Comparison of ENCODE assay signal across 8 cellular contexts in the genomic region with DNA sequence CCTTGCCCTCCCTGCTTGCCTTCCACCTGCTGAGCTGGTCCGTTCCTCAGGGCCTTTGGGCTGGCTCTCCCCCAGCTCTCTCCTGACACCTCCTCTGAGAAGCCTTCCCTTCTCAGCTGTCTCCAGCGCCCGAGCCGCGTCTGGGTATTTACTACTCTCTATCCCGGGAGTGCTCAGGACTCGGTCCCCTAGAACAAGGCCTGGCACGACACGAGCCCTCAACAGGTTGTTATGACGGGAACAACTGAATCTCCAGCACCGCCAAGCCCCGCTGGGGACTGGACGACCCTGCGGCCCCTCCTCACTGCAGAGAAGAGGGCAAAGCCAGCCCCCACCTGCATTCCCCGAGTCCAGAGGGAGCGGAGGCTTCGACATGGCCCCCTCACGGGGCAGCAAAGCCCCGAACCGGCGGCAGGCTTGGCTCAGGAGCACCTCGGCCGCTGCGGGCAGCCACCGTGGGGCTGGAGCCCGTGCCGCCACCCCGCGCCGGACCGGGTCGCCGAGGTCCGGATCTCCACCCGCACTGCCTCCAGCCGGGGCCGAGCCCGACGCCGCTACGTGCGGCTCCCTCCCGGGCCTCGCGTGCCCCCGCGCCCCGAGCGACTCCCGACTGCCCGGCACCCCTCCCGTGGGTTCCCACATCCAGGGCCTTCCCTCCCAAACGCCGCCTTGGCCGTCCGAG. TPM values are rescaled to one million over a fixed set of nuclear protein-coding genes. Genes with fewer than 3 reads are reported as not detected.
DNase-seq lines count a peak whose midpoint lies in the region; ATAC-seq, FAIRE-seq and TF ChIP-seq lines count a peak whose summit lies in the region.

No MANE protein-coding gene starts in this region.

- POLR2A ChIA-PET in CD4-positive, alpha-beta T cell (lab: Charles Lee), result interaction anchor here (1.1 to 3.2 kb wide), 5 partner anchors 9 to 83 kb away, joined by 3 to 18 read pairs (median 10); a partner anchor contains a TSS
- POLR2A ChIA-PET in HepG2 (lab: Yijun Ruan, JAX), result interaction anchor here (1.4 kb wide), 1 partner anchor 8 kb away, joined by 15 read pairs; a partner anchor contains a TSS

- peak overlapping the region; percentile 91 for H3K4me2 ChIP-seq in HepG2 (ENCODE audit: low read depth, low read length)

- H3K27ac Mint-ChIP-seq in CD4-positive, alpha-beta T cell, result peak overlapping the region; percentile 77

- peaks cover 24% of the 10 kb centered on the region for H3K79me2 ChIP-seq in HepG2 (ENCODE audit: insufficient read depth, low read length)

- peaks cover 18% of the 10 kb centered on the region; the same call in 1 of the 2 replicates for H4K20me1 ChIP-seq in HepG2 (ENCODE audit: insufficient read depth, low read length)

- WGBS in HepG2 (ENCODE audit: low lambda C conversion rate), result 0% methylated on average over 7 of the region's 56 CpGs

- H3K9me3 ChIP-seq in CD4-positive, alpha-beta T cell (ENCODE audit: control insufficient read depth, low read length), result no peaks in the 10 kb centered on the region
- H3K9me3 ChIP-seq in HepG2 (ENCODE audit: low read length) (no peaks in the 10 kb centered on the region), subcutaneous abdominal adipose tissue (ENCODE audit: control insufficient read depth in 5 of 5, low read length in 5 of 5) (no peaks in the 10 kb centered on the region)

- H3K4me1 Mint-ChIP-seq in CD4-positive, alpha-beta T cell (ENCODE audit: low read depth), result peaks cover 54% of the 10 kb centered on the region

- H3K36me3 Mint-ChIP-seq in CD4-positive, alpha-beta T cell (ENCODE audit: low read depth), result peaks cover 9% of the 10 kb centered on the region

- intact Hi-C loops in CD4-positive, alpha-beta T cell (cut with DNase I, micrococcal nuclease), result loop anchor here (1.0 to 10.0 kb wide), 11 partner anchors 9 to 1725 kb away; a partner anchor contains a TSS
- intact Hi-C loops in HepG2 (cut with micrococcal nuclease; ENCODE audit: unreplicated experiment), result loop anchor here (1.0 to 10.0 kb wide), 2 partner anchors 14 to 105 kb away; no protein-coding TSS in a partner anchor

- H3K36me3 ChIP-seq in HepG2 (replicated peaks in 1 of 2; ENCODE audit: control insufficient read depth in 1 of 2, insufficient read depth in 2 of 2, low read length in 2 of 2), result 0 out of 5 replicates have a peak, but pooled peaks cover 0 to 6% of the 10 kb centered on the region in 2 experiments
- peaks cover 0 to 8% (median 0%) of the 10 kb centered on the region in 5 donors for H3K36me3 ChIP-seq in subcutaneous abdominal adipose tissue (ENCODE audit: control insufficient read depth in 5 of 5, insufficient read depth in 5 of 5, low read length in 5 of 5)

- H3K27ac ChIP-seq in CD4-positive, alpha-beta T cell (ENCODE audit: low read depth, low read length), result peak overlapping the region; percentile 54
- peak overlapping the region; percentile 85 for H3K27ac ChIP-seq in HepG2 (ENCODE audit: extremely low read length, insufficient read depth, low read length)
- H3K27ac ChIP-seq in subcutaneous abdominal adipose tissue (ENCODE audit: low read depth, low read length), result peak overlapping the region; percentile 78

- TF ChIP-seq CTCF in CD4-positive, alpha-beta T cell (IDR thresholded peaks at IDR 0.05), result no peak
- no peak for TF ChIP-seq CTCF in cardiac fibroblast (IDR thresholded peaks at IDR 0.05; ENCODE audit: low read depth, low read length)
- no peak for TF ChIP-seq CTCF in HepG2 (CRISPR knock-in tag; IDR thresholded peaks at IDR 0.05)
- no peak for TF ChIP-seq CTCF in GM13977 (IDR thresholded peaks at IDR 0.05; ENCODE audit: extremely low read depth, insufficient read depth, missing control alignments)

- peak; percentile 10; the same call in 1 of the 2 replicates for TF ChIP-seq RAD21 in HepG2 (CRISPR knock-in tag; IDR thresholded peaks at IDR 0.05)

- peak overlapping the region; percentile 87 to 90 for H3K4me3 ChIP-seq in cardiac fibroblast (replicated peaks in 1 of 2; ENCODE audit: low read depth in 2 of 2, low read length in 2 of 2)
- H3K4me3 ChIP-seq in HepG2 (replicated peaks in 1 of 3; ENCODE audit: insufficient read depth in 1 of 3, low read depth in 2 of 3, low read length in 3 of 3), result peak overlapping the region; percentile 93 to 97 (median 94)
- H3K4me3 ChIP-seq in subcutaneous abdominal adipose tissue (ENCODE audit: low read depth in 1 of 5, low read length in 5 of 5), result peak overlapping the region; percentile 80 to 92 (median 84)

- CTCF ChIA-PET in CD4-positive, alpha-beta T cell (lab: Charles Lee), result interaction anchor here (2.4 kb wide), 1 partner anchor 15 kb away, joined by 21 read pairs; no protein-coding TSS in a partner anchor
- CTCF ChIA-PET in HepG2 (lab: Yijun Ruan, JAX; ENCODE audit: low intra/inter-chr PET ratio, low total read pairs), result no interaction called here

- ATAC-seq in CD4-positive, alpha-beta T cell (ENCODE audit: poor library complexity), result no peak
- ATAC-seq in GM21447 (IDR thresholded peaks at IDR 0.05; ENCODE audit: unreplicated experiment), result peak; percentile 0
- ATAC-seq in HepG2, result peak; percentile 12

- no peaks in the 10 kb centered on the region for H3K9me3 Mint-ChIP-seq in CD4-positive, alpha-beta T cell

- in situ Hi-C loops in HepG2 (cut with HindIII; ENCODE audit: extremely low pct_ligation_motif_present, low pct_unique_long_range_greater_than_20kb) (no loop called here), GM13977 (cut with MboI; ENCODE audit: low pct_unique_long_range_greater_than_20kb, low sequenced_read_pairs, unreplicated experiment) (no loop called here)

- peak overlapping the region; percentile 91 for H3K9ac ChIP-seq in HepG2 (ENCODE audit: insufficient read depth, low read depth, low read length)
- peak overlapping the region; percentile 84 to 95 (median 93) for H3K9ac ChIP-seq in subcutaneous abdominal adipose tissue (ENCODE audit: low read length in 5 of 5)

- TF ChIP-seq EP300 in HepG2 (IDR thresholded peaks at IDR 0.05; ENCODE audit: low read depth in 2 of 2, low read length in 2 of 2), result no peak
- TF ChIP-seq EP300 in HepG2 (CRISPR knock-in tag; IDR thresholded peaks at IDR 0.05; ENCODE audit: borderline replicate concordance), result no peak

- no TSS peak for BruUV-seq in HepG2 (replicated peaks; lab: Mats Ljungman, UMichigan)

- no peak for TF ChIP-seq POLR2A in HepG2 (IDR thresholded peaks at IDR 0.05; ENCODE audit: insufficient read depth in 1 of 2, low read depth in 2 of 2, low read length in 2 of 2)

- peaks cover 35% of the 10 kb centered on the region for H3K4me1 ChIP-seq in HepG2 (ENCODE audit: insufficient read depth, low read length)
- H3K4me1 ChIP-seq in subcutaneous abdominal adipose tissue (ENCODE audit: control insufficient read depth in 5 of 5, insufficient read depth in 5 of 5, low read length in 5 of 5), result peaks cover 9 to 60% (median 55%) of the 10 kb centered on the region in 5 donors

- no peaks in the 10 kb centered on the region for H3K27me3 ChIP-seq in CD4-positive, alpha-beta T cell (ENCODE audit: control insufficient read depth, insufficient read depth, low read length)
- H3K27me3 ChIP-seq in HepG2 (ENCODE audit: control insufficient read depth in 1 of 2, insufficient read depth in 2 of 2, low read length in 2 of 2), result no peaks in the 10 kb centered on the region; a peak in 1 of 5 replicates
- no peaks in the 10 kb centered on the region for H3K27me3 ChIP-seq in subcutaneous abdominal adipose tissue (ENCODE audit: control insufficient read depth in 5 of 5, insufficient read depth in 4 of 5, low read length in 5 of 5)

- no peak overlapping the region for H2AFZ ChIP-seq in HepG2 (ENCODE audit: low read length)

- H3K27me3 Mint-ChIP-seq in CD4-positive, alpha-beta T cell, result no peaks in the 10 kb centered on the region

- FAIRE-seq in HepG2 (lab: Jason Lieb, UNC), result no peak

- peak overlapping the region; percentile 91 for H3K4me3 Mint-ChIP-seq in CD4-positive, alpha-beta T cell

- peak in 1 of 10 experiments; percentile 10 for DNase-seq in CD4-positive, alpha-beta T cell
- DNase-seq in NCI-H69 (lab: John Stamatoyannopoulos, UW) (peak; percentile 22), cardiac fibroblast (ENCODE audit: low read depth in 2 of 2) (peak in 1 of 2 donors; percentile 15), HepG2 (ENCODE audit: low spot score) (no peak), GM13977 (ENCODE audit: low spot score) (no peak)
- DNase-seq in stimulated activated naive CD4-positive, alpha-beta T cell treated with Interleukin-2 at 50 U/mL for 16 hours (lab: John Stamatoyannopoulos, UW), result no peak

RNA-seq across cellular contexts. Expression of a gene that starts 0.8 kb away (rescaled TPM):
- total RNA-seq in CD4-positive, alpha-beta T cell, result 1 to 10 TPM; 7.5 to 7.8 TPM
- 16.0 and 25.8 TPM in 2 replicates for total RNA-seq in HepG2 (2016; rRNA removed; fragmentation: Illumina TruSeq; extraction: Trizol)
- total RNA-seq in HepG2 (2016; cell fraction: cytosol; rRNA removed; fragmentation: Illumina TruSeq; extraction: Trizol; ENCODE audit: low read depth), result 5.2 and 7.7 TPM in 2 replicates
- 18.1 and 26.7 TPM in 2 replicates for total RNA-seq in HepG2 (2016; cell fraction: insoluble cytoplasmic fraction; rRNA removed; fragmentation: Illumina TruSeq; extraction: Trizol)
- 14.2 and 15.9 TPM in 2 replicates for total RNA-seq in HepG2 (2016; cell fraction: membrane; rRNA removed; fragmentation: Illumina TruSeq; extraction: Trizol)
- 19.5 and 20.8 TPM in 2 replicates for total RNA-seq in HepG2 (2016; cell fraction: nucleus; rRNA removed; fragmentation: Illumina TruSeq; extraction: Trizol)
- polyA plus RNA-seq in HepG2 (2011; rRNA removed), result 25.4 and 35.4 TPM in 2 replicates
- polyA plus RNA-seq in HepG2 (2011; cell fraction: cytosol; rRNA removed), result 20.8 and 29.8 TPM in 2 replicates
- 39.0 and 41.7 TPM in 2 replicates for polyA plus RNA-seq in HepG2 (2011; cell fraction: nucleus; rRNA removed)
- polyA plus RNA-seq in HepG2 (2012), result 13.0 and 16.0 TPM in 2 replicates
- 5.6 and 6.4 TPM in 2 replicates for polyA plus RNA-seq in HepG2 (2016; cell fraction: cytosol; fragmentation: Illumina TruSeq; extraction: Trizol; ENCODE audit: low read depth)
- polyA plus RNA-seq in HepG2 (2016; cell fraction: insoluble cytoplasmic fraction; fragmentation: Illumina TruSeq; extraction: Trizol; ENCODE audit: low read depth), result 14.3 TPM in 2 replicates
- 9.6 and 10.9 TPM in 2 replicates for polyA plus RNA-seq in HepG2 (2016; cell fraction: membrane; fragmentation: Illumina TruSeq; extraction: Trizol; ENCODE audit: low read depth)
- 34.7 and 36.4 TPM in 2 replicates for polyA plus RNA-seq in HepG2 (2016; cell fraction: nucleus; fragmentation: Illumina TruSeq; extraction: Trizol; ENCODE audit: insufficient read depth, low read depth)
- 60.4 and 130 TPM in 2 replicates for polyA minus RNA-seq in HepG2 (2011; rRNA and poly(A)+ RNA removed; ENCODE audit: low replicate concordance)
- 12.0 and 12.9 TPM in 2 replicates for polyA minus RNA-seq in HepG2 (2011; cell fraction: cytosol; rRNA and poly(A)+ RNA removed)
- polyA minus RNA-seq in HepG2 (2011; cell fraction: nucleus; rRNA and poly(A)+ RNA removed), result 12.6 and 20.5 TPM in 2 replicates

RNA-seq across cellular contexts. Expression of a gene that starts 8.5 kb away (rescaled TPM):
- total RNA-seq in CD4-positive, alpha-beta T cell, result 10 to 100 TPM; 10.1 to 12.2 TPM
- 133 and 134 TPM in 2 replicates for total RNA-seq in HepG2 (2016; rRNA removed; fragmentation: Illumina TruSeq; extraction: Trizol)
- total RNA-seq in HepG2 (2016; cell fraction: cytosol; rRNA removed; fragmentation: Illumina TruSeq; extraction: Trizol; ENCODE audit: low read depth), result 22.3 and 24.9 TPM in 2 replicates
- 115 and 130 TPM in 2 replicates for total RNA-seq in HepG2 (2016; cell fraction: insoluble cytoplasmic fraction; rRNA removed; fragmentation: Illumina TruSeq; extraction: Trizol)
- 33.8 and 39.4 TPM in 2 replicates for total RNA-seq in HepG2 (2016; cell fraction: membrane; rRNA removed; fragmentation: Illumina TruSeq; extraction: Trizol)
- total RNA-seq in HepG2 (2016; cell fraction: nucleus; rRNA removed; fragmentation: Illumina TruSeq; extraction: Trizol), result 68.8 and 75.2 TPM in 2 replicates
- polyA plus RNA-seq in HepG2 (2011; rRNA removed), result 34.3 and 43.5 TPM in 2 replicates
- 28.9 and 46.8 TPM in 2 replicates for polyA plus RNA-seq in HepG2 (2011; cell fraction: cytosol; rRNA removed)
- polyA plus RNA-seq in HepG2 (2011; cell fraction: nucleus; rRNA removed), result 34.6 and 57.1 TPM in 2 replicates
- polyA plus RNA-seq in HepG2 (2012), result 19.7 and 32.1 TPM in 2 replicates
- polyA plus RNA-seq in HepG2 (2016; cell fraction: cytosol; fragmentation: Illumina TruSeq; extraction: Trizol; ENCODE audit: low read depth), result 7.2 and 8.0 TPM in 2 replicates
- polyA plus RNA-seq in HepG2 (2016; cell fraction: insoluble cytoplasmic fraction; fragmentation: Illumina TruSeq; extraction: Trizol; ENCODE audit: low read depth), result 74.7 and 93.0 TPM in 2 replicates
- 14.0 and 16.6 TPM in 2 replicates for polyA plus RNA-seq in HepG2 (2016; cell fraction: membrane; fragmentation: Illumina TruSeq; extraction: Trizol; ENCODE audit: low read depth)
- 65.8 and 73.2 TPM in 2 replicates for polyA plus RNA-seq in HepG2 (2016; cell fraction: nucleus; fragmentation: Illumina TruSeq; extraction: Trizol; ENCODE audit: insufficient read depth, low read depth)
- 166 and 435 TPM in 2 replicates for polyA minus RNA-seq in HepG2 (2011; rRNA and poly(A)+ RNA removed; ENCODE audit: low replicate concordance)
- polyA minus RNA-seq in HepG2 (2011; cell fraction: cytosol; rRNA and poly(A)+ RNA removed), result 38.0 and 60.1 TPM in 2 replicates
- 20.4 and 28.2 TPM in 2 replicates for polyA minus RNA-seq in HepG2 (2011; cell fraction: nucleus; rRNA and poly(A)+ RNA removed)

RNA-seq across cellular contexts. Expression of a gene that starts 39.2 kb away (rescaled TPM):
- 1 to 10 TPM; 4.0 to 4.2 TPM for total RNA-seq in CD4-positive, alpha-beta T cell
- total RNA-seq in HepG2 (2016; rRNA removed; fragmentation: Illumina TruSeq; extraction: Trizol), result 13.5 and 25.1 TPM in 2 replicates
- total RNA-seq in HepG2 (2016; cell fraction: cytosol; rRNA removed; fragmentation: Illumina TruSeq; extraction: Trizol; ENCODE audit: low read depth), result 11.1 and 12.1 TPM in 2 replicates
- 12.9 and 25.2 TPM in 2 replicates for total RNA-seq in HepG2 (2016; cell fraction: insoluble cytoplasmic fraction; rRNA removed; fragmentation: Illumina TruSeq; extraction: Trizol)
- 17.4 and 19.2 TPM in 2 replicates for total RNA-seq in HepG2 (2016; cell fraction: membrane; rRNA removed; fragmentation: Illumina TruSeq; extraction: Trizol)
- 22.7 and 24.9 TPM in 2 replicates for total RNA-seq in HepG2 (2016; cell fraction: nucleus; rRNA removed; fragmentation: Illumina TruSeq; extraction: Trizol)
- 20.4 and 31.7 TPM in 2 replicates for polyA plus RNA-seq in HepG2 (2011; rRNA removed)
- polyA plus RNA-seq in HepG2 (2011; cell fraction: cytosol; rRNA removed), result 24.7 and 33.2 TPM in 2 replicates
- polyA plus RNA-seq in HepG2 (2011; cell fraction: nucleus; rRNA removed), result 25.3 and 29.3 TPM in 2 replicates
- 12.3 and 15.4 TPM in 2 replicates for polyA plus RNA-seq in HepG2 (2012)
- 13.5 and 14.7 TPM in 2 replicates for polyA plus RNA-seq in HepG2 (2016; cell fraction: cytosol; fragmentation: Illumina TruSeq; extraction: Trizol; ENCODE audit: low read depth)
- 12.3 and 15.0 TPM in 2 replicates for polyA plus RNA-seq in HepG2 (2016; cell fraction: insoluble cytoplasmic fraction; fragmentation: Illumina TruSeq; extraction: Trizol; ENCODE audit: low read depth)
- 18.5 and 19.8 TPM in 2 replicates for polyA plus RNA-seq in HepG2 (2016; cell fraction: membrane; fragmentation: Illumina TruSeq; extraction: Trizol; ENCODE audit: low read depth)
- polyA plus RNA-seq in HepG2 (2016; cell fraction: nucleus; fragmentation: Illumina TruSeq; extraction: Trizol; ENCODE audit: insufficient read depth, low read depth), result 39.4 and 41.1 TPM in 2 replicates
- polyA minus RNA-seq in HepG2 (2011; rRNA and poly(A)+ RNA removed; ENCODE audit: low replicate concordance), result 19.7 and 24.8 TPM in 2 replicates
- polyA minus RNA-seq in HepG2 (2011; cell fraction: cytosol; rRNA and poly(A)+ RNA removed), result 10.5 and 11.6 TPM in 2 replicates
- 5.3 and 7.3 TPM in 2 replicates for polyA minus RNA-seq in HepG2 (2011; cell fraction: nucleus; rRNA and poly(A)+ RNA removed)
